16 cellular contexts compared by ENCODE assay signal in genomic region chr6:153170511-153170910, GRCh38. TPM values are rescaled to one million over a fixed set of nuclear protein-coding genes. Genes with fewer than 3 reads are reported as not detected.
A peak's percentile ranks its signal among the peaks of the same experiment; 100 is the strongest.
DNase-seq lines count a peak whose midpoint lies in the region; ATAC-seq and TF ChIP-seq lines count a peak whose summit lies in the region.
"Had no signal": no experiment of that assay in that cellular context is flagged by ENCODE, and none has a peak within 500 bp of the region (broad histone marks: within the 10 kb centered on the region; RNA-seq: fewer than 3 reads in every experiment).

No MANE protein-coding gene starts in this region.

- H3K36me3 ChIP-seq in mesenchymal stem cell (ENCODE audit: control insufficient read depth in 1 of 2, insufficient read depth in 2 of 2, low read depth in 1 of 2, low read length in 2 of 2), result no peaks in the 10 kb centered on the region
- H3K36me3 ChIP-seq: heart left ventricle, sigmoid colon had no signal

- DNase-seq in EH (ENCODE audit: low read depth) (peak; percentile 59), NB4 (ENCODE audit: low read depth) (peak; percentile 18), dermis blood vessel endothelial cell (peak; percentile 7), mesenchymal stem cell (peak; percentile 71), MV-4-11 (lab: John Stamatoyannopoulos, UW) (no peak)
- DNase-seq in activated CD4-positive, CD25-positive, alpha-beta regulatory T cell (lab: John Stamatoyannopoulos, UW), result no peak
- DNase-seq: activated CD4-positive, alpha-beta T cell treated with anti-CD3 and anti-CD28 coated beads for 4 hours; CD4-positive, CD25-positive, alpha-beta regulatory T cell; heart left ventricle; MM.1S; sigmoid colon; substantia nigra; T-cell had no signal

- no peak overlapping the region for H3K27ac ChIP-seq in mesenchymal stem cell (ENCODE audit: low read length, poor library complexity, severe bottlenecking)
- H3K27ac ChIP-seq: heart left ventricle, sigmoid colon had no signal

- H3K14ac ChIP-seq in mesenchymal stem cell (ENCODE audit: low read length in 2 of 2), result no peak overlapping the region

- H3K23ac ChIP-seq in mesenchymal stem cell (ENCODE audit: low read length in 2 of 2), result no peak overlapping the region

- no peak overlapping the region for H2BK15ac ChIP-seq in mesenchymal stem cell (ENCODE audit: low read depth, poor library complexity, severe bottlenecking)

- no peaks in the 10 kb centered on the region for H3K9me3 ChIP-seq in mesenchymal stem cell (ENCODE audit: control insufficient read depth, low read length)
- H3K9me3 ChIP-seq: heart left ventricle, sigmoid colon had no signal

- peak overlapping the region in 1 of 2 experiments; percentile 15 for H3K18ac ChIP-seq in mesenchymal stem cell (ENCODE audit: low read depth in 1 of 2, low read length in 2 of 2)

- H3K4me1 ChIP-seq in mesenchymal stem cell (ENCODE audit: control insufficient read depth, insufficient read depth, low read depth, low read length), result peaks cover 3% of the 10 kb centered on the region
- H3K4me1 ChIP-seq: heart left ventricle, sigmoid colon had no signal

- no peak for TF ChIP-seq CTCF in NB4 (IDR thresholded peaks at IDR 0.05; ENCODE audit: low read depth, low read length)

- no peak overlapping the region for H3K4me3 ChIP-seq in NB4 (ENCODE audit: low read depth, low read length)
- H3K4me3 ChIP-seq in mesenchymal stem cell (ENCODE audit: insufficient read depth in 1 of 2, low read depth in 1 of 2, low read length in 2 of 2), result no peak overlapping the region
- H3K4me3 ChIP-seq: heart left ventricle, sigmoid colon had no signal

- H2AFZ ChIP-seq in mesenchymal stem cell (ENCODE audit: low read depth, low read length), result no peak overlapping the region

- H3K27me3 ChIP-seq in mesenchymal stem cell (ENCODE audit: control insufficient read depth in 1 of 2, insufficient read depth in 1 of 2, low read length in 2 of 2), result no peaks in the 10 kb centered on the region
- H3K27me3 ChIP-seq: heart left ventricle, sigmoid colon had no signal

- ATAC-seq in GM19324 (IDR thresholded peaks at IDR 0.05; ENCODE audit: low FRiP score, unreplicated experiment) (no peak), GM18870 (IDR thresholded peaks at IDR 0.05; ENCODE audit: unreplicated experiment) (no peak)
- ATAC-seq: heart left ventricle, T-cell had no signal

- TF ChIP-seq POLR2A in NB4 (IDR thresholded peaks at IDR 0.05; ENCODE audit: extremely low read depth, insufficient read length), result no peak

- H3K4me2 ChIP-seq in mesenchymal stem cell (ENCODE audit: low read length, poor library complexity, severe bottlenecking), result no peak overlapping the region

- no peaks in the 10 kb centered on the region for H3K79me1 ChIP-seq in mesenchymal stem cell (replicated peaks; ENCODE audit: low read length, poor library complexity, severe bottlenecking)

- no peak overlapping the region for H4K8ac ChIP-seq in mesenchymal stem cell (ENCODE audit: low read length)

- no peak overlapping the region for H4K91ac ChIP-seq in mesenchymal stem cell (ENCODE audit: low read length)

- H3K9ac ChIP-seq in mesenchymal stem cell (ENCODE audit: low read length), result no peak overlapping the region

- H2BK120ac ChIP-seq in mesenchymal stem cell (ENCODE audit: low read depth, low read length), result no peak overlapping the region

- no peak overlapping the region for H3K4ac ChIP-seq in mesenchymal stem cell (ENCODE audit: low read depth in 1 of 2, low read length in 2 of 2)

- peak overlapping the region in 1 of 2 experiments; percentile 33 for H2BK12ac ChIP-seq in mesenchymal stem cell (ENCODE audit: low read length in 2 of 2)

- no peak overlapping the region for H2AK5ac ChIP-seq in mesenchymal stem cell (ENCODE audit: low read length, severe bottlenecking)

- WGBS in mesenchymal stem cell, result 67% methylated on average over 3 of the region's 3 CpGs

- H2BK5ac ChIP-seq in mesenchymal stem cell (ENCODE audit: low read depth, low read length, poor library complexity, severe bottlenecking), result no peak overlapping the region

RNA-seq across cellular contexts. Expression of gene RGS17, which starts 39.4 kb away (rescaled TPM):
- 3.3 and 3.9 TPM in 2 replicates for total RNA-seq in dermis blood vessel endothelial cell
- 15.7 TPM for polyA plus RNA-seq in mesenchymal stem cell (2013, experiment 1 of 2)
- polyA plus RNA-seq in mesenchymal stem cell (2013, experiment 2 of 2), result 15.0 TPM
- total RNA-seq: activated T-helper 1 cell treated with anti-CD3 and anti-CD28 coated beads, Interleukin-12 subunit alpha, Interleukin-12 subunit beta, Interleukin-2, Interleukin-4 antibody, amounts not matched to agents 30 ng/mL and 10 ng/mL and 1 ng/mL, durations not matched to agents 14 hours and 24 hours and 36 hours; CD4-positive, CD25-positive, alpha-beta regulatory T cell had no signal

Comparison
In these comparisons a context has a peak if more than half of its experiments do, and no peak if none do; other contexts are left out.
1. DNase-seq: peak in EH (single experiment), NB4 (single experiment), dermis blood vessel endothelial cell (single experiment) and mesenchymal stem cell (single experiment); none in activated CD4-positive, CD25-positive, alpha-beta regulatory T cell (0 of 4) and MV-4-11 (single experiment).